8 cellular contexts compared by ENCODE assay signal in genomic region chrX:39613997-39614679, GRCh38.
DNase-seq lines count a peak whose midpoint lies in the region; ATAC-seq, FAIRE-seq and TF ChIP-seq lines count a peak whose summit lies in the region.

No MANE protein-coding gene starts in this region.

- peak; percentile 38 for FAIRE-seq in GM12892 (lab: Jason Lieb, UNC)

- peak; percentile 28 for DNase-seq in GM12892 (ENCODE audit: insufficient read length)
- DNase-seq in activated CD4-positive, alpha-beta T cell treated with anti-CD3 and anti-CD28 coated beads, Interleukin-2, amount 50 U/mL, for 24 hours (ENCODE audit: low read depth in 1 of 2, low spot score in 1 of 2): peak; percentile 46 to 72
- peak; percentile 23 for DNase-seq in glomerular visceral epithelial cell (ENCODE audit: extremely low spot score)
- DNase-seq in stimulated activated CD4-positive, alpha-beta T cell treated with anti-CD3 and anti-CD28 coated beads, Interleukin-4, amount 100 ng/mL, for 1 hour: peak; percentile 73
- DNase-seq in dermis blood vessel endothelial cell: no peak
- DNase-seq in occipital lobe (lab: John Stamatoyannopoulos, UW): no peak
- no peak for DNase-seq in epidermal melanocyte (ENCODE audit: insufficient read length, low spot score)

- no peak for TF ChIP-seq POLR2A in GM12892 (IDR thresholded peaks at IDR 0.05; ENCODE audit: low read depth, low read length)

- ATAC-seq in HG03520 (IDR thresholded peaks at IDR 0.05; ENCODE audit: unreplicated experiment): peak; percentile 41

Comparison
In these comparisons a context has a peak if more than half of its experiments do, and no peak if none do; other contexts are left out.
1. DNase-seq: peak in GM12892 (single experiment), activated CD4-positive, alpha-beta T cell treated with anti-CD3 and anti-CD28 coated beads, Interleukin-2, amount 50 U/mL, for 24 hours (2 of 2), glomerular visceral epithelial cell (single experiment) and stimulated activated CD4-positive, alpha-beta T cell treated with anti-CD3 and anti-CD28 coated beads, Interleukin-4, amount 100 ng/mL, for 1 hour (single experiment); none in dermis blood vessel endothelial cell (single experiment), occipital lobe (single experiment) and epidermal melanocyte (single experiment).